1 cellular context compared by ENCODE assay signal in the genomic region with DNA sequence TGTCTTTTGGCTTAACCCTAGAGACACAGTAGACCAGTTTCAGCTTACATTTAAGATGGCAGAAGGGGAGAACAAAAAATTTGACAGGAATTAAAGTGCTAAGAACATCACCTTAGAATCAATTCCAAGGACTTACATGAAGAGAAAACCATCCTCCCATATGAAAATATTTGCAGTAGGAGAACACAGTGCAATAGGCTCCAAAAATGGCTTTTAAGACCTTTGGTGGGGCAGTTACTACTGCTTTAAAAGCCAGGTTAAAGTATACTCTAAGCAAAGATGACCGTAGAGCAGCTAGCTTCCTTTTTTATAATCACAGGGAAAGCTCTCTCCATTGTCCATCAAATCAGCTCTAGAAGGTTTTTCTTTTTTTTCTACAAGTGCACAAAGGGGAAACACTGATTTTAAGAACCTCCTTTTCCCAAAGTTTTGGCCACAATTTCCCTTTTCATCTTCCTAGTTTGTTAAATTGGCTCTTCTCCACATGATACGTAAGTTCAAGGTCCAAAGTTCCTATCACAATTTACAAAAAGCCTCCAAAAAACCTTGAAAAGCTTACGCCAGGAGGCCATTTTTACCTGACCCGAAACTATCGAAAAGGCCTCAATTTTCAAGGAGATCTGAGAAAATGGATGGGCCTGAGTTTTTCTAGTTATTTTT.
TF ChIP-seq lines count a peak whose summit lies in the region.

No MANE protein-coding gene starts in this region.

TF ChIP-seq in WTC11, 78 proteins besides CTCF, POLR2A, EP300 and RAD21 (continued from another document):
- TF ChIP-seq MAX (CRISPR knock-in tag; IDR thresholded peaks at IDR 0.05): no peak
- no peak for TF ChIP-seq TP53 (CRISPR knock-in tag; IDR thresholded peaks at IDR 0.05)
- no peak for TF ChIP-seq ZNF281 (CRISPR knock-in tag; IDR thresholded peaks at IDR 0.05)
- TF ChIP-seq, protein P1, sequence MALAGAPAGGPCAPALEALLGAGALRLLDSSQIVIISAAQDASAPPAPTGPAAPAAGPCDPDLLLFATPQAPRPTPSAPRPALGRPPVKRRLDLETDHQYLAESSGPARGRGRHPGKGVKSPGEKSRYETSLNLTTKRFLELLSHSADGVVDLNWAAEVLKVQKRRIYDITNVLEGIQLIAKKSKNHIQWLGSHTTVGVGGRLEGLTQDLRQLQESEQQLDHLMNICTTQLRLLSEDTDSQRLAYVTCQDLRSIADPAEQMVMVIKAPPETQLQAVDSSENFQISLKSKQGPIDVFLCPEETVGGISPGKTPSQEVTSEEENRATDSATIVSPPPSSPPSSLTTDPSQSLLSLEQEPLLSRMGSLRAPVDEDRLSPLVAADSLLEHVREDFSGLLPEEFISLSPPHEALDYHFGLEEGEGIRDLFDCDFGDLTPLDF (CRISPR knock-in tag; IDR thresholded peaks at IDR 0.05): no peak
- no peak for TF ChIP-seq ZNF532 (CRISPR knock-in tag; IDR thresholded peaks at IDR 0.05; ENCODE audit: borderline replicate concordance)
- TF ChIP-seq, protein P2, sequence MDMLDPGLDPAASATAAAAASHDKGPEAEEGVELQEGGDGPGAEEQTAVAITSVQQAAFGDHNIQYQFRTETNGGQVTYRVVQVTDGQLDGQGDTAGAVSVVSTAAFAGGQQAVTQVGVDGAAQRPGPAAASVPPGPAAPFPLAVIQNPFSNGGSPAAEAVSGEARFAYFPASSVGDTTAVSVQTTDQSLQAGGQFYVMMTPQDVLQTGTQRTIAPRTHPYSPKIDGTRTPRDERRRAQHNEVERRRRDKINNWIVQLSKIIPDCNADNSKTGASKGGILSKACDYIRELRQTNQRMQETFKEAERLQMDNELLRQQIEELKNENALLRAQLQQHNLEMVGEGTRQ (CRISPR knock-in tag; IDR thresholded peaks at IDR 0.05): no peak
- no peak for TF ChIP-seq FOXP4 (CRISPR knock-in tag; IDR thresholded peaks at IDR 0.05)
- no peak for TF ChIP-seq NFATC4 (CRISPR knock-in tag; IDR thresholded peaks at IDR 0.05)
- TF ChIP-seq, protein P3, sequence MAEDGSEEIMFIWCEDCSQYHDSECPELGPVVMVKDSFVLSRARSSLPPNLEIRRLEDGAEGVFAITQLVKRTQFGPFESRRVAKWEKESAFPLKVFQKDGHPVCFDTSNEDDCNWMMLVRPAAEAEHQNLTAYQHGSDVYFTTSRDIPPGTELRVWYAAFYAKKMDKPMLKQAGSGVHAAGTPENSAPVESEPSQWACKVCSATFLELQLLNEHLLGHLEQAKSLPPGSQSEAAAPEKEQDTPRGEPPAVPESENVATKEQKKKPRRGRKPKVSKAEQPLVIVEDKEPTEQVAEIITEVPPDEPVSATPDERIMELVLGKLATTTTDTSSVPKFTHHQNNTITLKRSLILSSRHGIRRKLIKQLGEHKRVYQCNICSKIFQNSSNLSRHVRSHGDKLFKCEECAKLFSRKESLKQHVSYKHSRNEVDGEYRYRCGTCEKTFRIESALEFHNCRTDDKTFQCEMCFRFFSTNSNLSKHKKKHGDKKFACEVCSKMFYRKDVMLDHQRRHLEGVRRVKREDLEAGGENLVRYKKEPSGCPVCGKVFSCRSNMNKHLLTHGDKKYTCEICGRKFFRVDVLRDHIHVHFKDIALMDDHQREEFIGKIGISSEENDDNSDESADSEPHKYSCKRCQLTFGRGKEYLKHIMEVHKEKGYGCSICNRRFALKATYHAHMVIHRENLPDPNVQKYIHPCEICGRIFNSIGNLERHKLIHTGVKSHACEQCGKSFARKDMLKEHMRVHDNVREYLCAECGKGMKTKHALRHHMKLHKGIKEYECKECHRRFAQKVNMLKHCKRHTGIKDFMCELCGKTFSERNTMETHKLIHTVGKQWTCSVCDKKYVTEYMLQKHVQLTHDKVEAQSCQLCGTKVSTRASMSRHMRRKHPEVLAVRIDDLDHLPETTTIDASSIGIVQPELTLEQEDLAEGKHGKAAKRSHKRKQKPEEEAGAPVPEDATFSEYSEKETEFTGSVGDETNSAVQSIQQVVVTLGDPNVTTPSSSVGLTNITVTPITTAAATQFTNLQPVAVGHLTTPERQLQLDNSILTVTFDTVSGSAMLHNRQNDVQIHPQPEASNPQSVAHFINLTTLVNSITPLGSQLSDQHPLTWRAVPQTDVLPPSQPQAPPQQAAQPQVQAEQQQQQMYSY (CRISPR knock-in tag; IDR thresholded peaks at IDR 0.05): no peak
